16 cellular contexts compared by ENCODE assay signal in the genomic region with DNA sequence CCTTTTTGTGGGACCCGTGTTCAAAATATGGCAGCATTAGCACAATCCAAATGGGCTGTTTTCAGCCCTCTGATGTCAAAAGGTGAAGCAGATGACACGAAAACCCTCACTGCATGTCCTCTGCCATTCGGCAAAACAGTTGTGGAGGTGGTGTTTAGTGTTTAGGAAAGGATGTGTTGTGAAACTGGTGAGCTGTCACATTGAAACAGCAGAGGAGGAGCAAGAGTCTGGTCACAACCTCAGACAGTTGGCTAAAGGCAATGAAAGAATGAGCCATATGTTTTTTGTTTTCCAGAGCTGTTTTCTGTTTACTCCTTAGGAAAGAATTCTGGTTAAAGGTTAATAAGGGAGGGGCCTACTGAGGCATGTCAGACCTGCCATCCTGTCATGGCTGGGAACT.
DNase-seq lines count a peak whose midpoint lies in the region; ATAC-seq and TF ChIP-seq lines count a peak whose summit lies in the region.
"Had no signal": no experiment of that assay in that cellular context is flagged by ENCODE, and none has a peak within 500 bp of the region (broad histone marks: within the 10 kb centered on the region; RNA-seq: fewer than 3 reads in every experiment).

No MANE protein-coding gene starts in this region.

- intact Hi-C loops in A673 (cut with micrococcal nuclease; ENCODE audit: unreplicated experiment) (no loop called here), dorsolateral prefrontal cortex (cut with DNase I) (no loop called here)

- BruUV-seq in A673 (replicated peaks; lab: Mats Ljungman, UMichigan): no TSS peak

- H3K9me3 ChIP-seq in A673 (ENCODE audit: low read depth, low read length, poor library complexity, severe bottlenecking): no peaks in the 10 kb centered on the region
- H3K9me3 ChIP-seq: thoracic aorta had no signal

- H3K27ac ChIP-seq in A673 (ENCODE audit: low read depth, low read length, poor library complexity, severe bottlenecking): no peak overlapping the region
- no peak overlapping the region for H3K27ac ChIP-seq in dorsolateral prefrontal cortex
- H3K27ac ChIP-seq: HL-60, parathyroid adenoma, thoracic aorta had no signal

- no peaks in the 10 kb centered on the region for H3K36me3 ChIP-seq in A673 (ENCODE audit: insufficient read depth, low read length, poor library complexity, severe bottlenecking)

- TF ChIP-seq POLR2A in NB4 (IDR thresholded peaks at IDR 0.05; ENCODE audit: extremely low read depth, insufficient read length): no peak

- no peak for ATAC-seq in GM21528 (IDR thresholded peaks at IDR 0.05; ENCODE audit: low FRiP score, unreplicated experiment)
- no peak for ATAC-seq in GM19455 (IDR thresholded peaks at IDR 0.05; ENCODE audit: unreplicated experiment)

- H3K4me3 ChIP-seq in NB4 (ENCODE audit: low read depth, low read length) (no peak overlapping the region), A673 (ENCODE audit: low read depth, low read length, poor library complexity, severe bottlenecking) (no peak overlapping the region), dorsolateral prefrontal cortex (no peak overlapping the region)
- H3K4me3 ChIP-seq: skin epidermis, thoracic aorta had no signal

- H3K4me1 ChIP-seq in A673 (ENCODE audit: insufficient read depth, low read length, poor library complexity, severe bottlenecking): no peaks in the 10 kb centered on the region
- H3K4me1 ChIP-seq: parathyroid adenoma had no signal

- DNase-seq in AG08395 (ENCODE audit: low spot score) (peak; percentile 21), DMS 273 treated with DMSO at 0.1 percent for 48 hours (lab: John Stamatoyannopoulos, UW) (peak; percentile 42), NB4 (ENCODE audit: low read depth) (peak; percentile 15), fibroblast of gingiva (ENCODE audit: low read depth) (peak; percentile 63), A673 (ENCODE audit: low spot score) (no peak), dorsolateral prefrontal cortex (no peak)
- DNase-seq: AML-193, Calu3, NCI-H1417 treated with DMSO at 0.1 percent for 48 hours, NCI-H345 had no signal

- CTCF ChIA-PET in A673 (lab: Charles Lee): no interaction called here

- no peak for TF ChIP-seq CTCF in NB4 (IDR thresholded peaks at IDR 0.05; ENCODE audit: low read depth, low read length)
- no peak for TF ChIP-seq CTCF in A673 (conservative IDR thresholded peaks at IDR 0.05; ENCODE audit: low read depth, low read length)
- no peak for TF ChIP-seq CTCF in dorsolateral prefrontal cortex (IDR thresholded peaks at IDR 0.05 in 54 of 56, conservative IDR thresholded peaks at IDR 0.05 in 2 of 56; ENCODE audit: low read depth in 1 of 56, partially characterized antibody in 56 of 56)

- POLR2A ChIA-PET in A673 (lab: Charles Lee; ENCODE audit: low non-redundant PET): no interaction called here

- H3K27me3 ChIP-seq in A673 (replicated peaks; ENCODE audit: insufficient read depth, low read depth, low read length, poor library complexity): no peaks in the 10 kb centered on the region
- no peaks in the 10 kb centered on the region for H3K27me3 ChIP-seq in dorsolateral prefrontal cortex

Comparison
In these comparisons a context has a peak if more than half of its experiments do, and no peak if none do; other contexts are left out.
1. DNase-seq: peak in AG08395 (single experiment), DMS 273 treated with DMSO at 0.1 percent for 48 hours (single experiment), NB4 (single experiment) and fibroblast of gingiva (single experiment); none in A673 (single experiment) and dorsolateral prefrontal cortex (0 of 10).